Comparison of ENCODE assay signal across 8 cellular contexts in the genomic region with DNA sequence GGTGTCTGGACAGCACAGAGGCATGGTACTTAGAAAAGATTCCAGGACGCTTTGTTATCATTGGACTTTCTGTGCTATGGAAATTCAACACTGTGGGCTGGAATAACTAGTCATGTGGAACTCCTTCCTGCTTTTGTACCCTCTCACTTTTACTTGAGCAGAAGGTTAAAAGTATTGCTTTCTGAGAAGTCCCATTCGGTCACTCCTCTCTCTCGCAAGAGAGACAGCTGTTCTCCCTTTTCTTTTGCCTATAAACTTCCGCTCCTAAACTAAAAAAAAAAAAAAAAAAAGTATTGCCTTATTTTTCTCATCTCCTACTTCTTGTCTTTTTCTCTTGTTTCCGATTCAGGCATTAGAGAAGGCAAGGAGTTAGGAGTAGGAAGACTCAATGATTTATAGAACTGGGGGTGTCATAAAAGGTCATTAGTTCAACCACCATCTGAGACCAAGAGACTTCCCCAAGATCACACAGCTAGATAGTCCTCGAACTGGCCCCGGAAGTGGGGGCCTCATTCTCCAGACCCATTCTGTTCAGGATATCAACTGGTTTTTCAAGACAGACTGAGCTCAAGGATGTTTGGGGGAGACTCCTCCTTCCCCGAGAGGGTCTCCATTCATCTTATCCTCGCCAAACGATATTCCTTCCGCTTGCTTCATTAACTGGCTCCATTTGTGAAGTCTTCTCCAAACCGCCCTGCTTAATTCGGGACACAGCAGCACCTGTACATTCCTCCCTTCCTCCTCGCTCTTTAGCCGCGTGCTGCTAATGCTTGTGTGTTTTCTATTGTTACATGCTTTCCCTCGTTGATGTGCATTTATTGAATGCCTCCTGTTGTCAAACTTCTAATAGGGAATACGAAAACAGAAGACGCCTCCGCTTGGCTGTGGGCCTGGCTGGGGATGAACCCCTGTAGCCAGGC. TPM values are rescaled to one million over a fixed set of nuclear protein-coding genes. Genes with fewer than 3 reads are reported as not detected.
DNase-seq lines count a peak whose midpoint lies in the region; ATAC-seq lines count a peak whose summit lies in the region.

No MANE protein-coding gene starts in this region.

- peaks cover 1% of the 10 kb centered on the region for H3K36me3 Mint-ChIP-seq in activated naive CD8-positive, alpha-beta T cell treated with anti-CD3 and anti-CD28 coated beads, Interleukin-2, amount 10 ng/mL, durations not matched to agents 7 days and 5 days

- POLR2A ChIA-PET in activated naive CD8-positive, alpha-beta T cell treated with anti-CD3 and anti-CD28 coated beads, Interleukin-2, amount 10 ng/mL, durations not matched to agents 7 days and 5 days (lab: Charles Lee): interaction anchor here (0.7 to 2.6 kb wide), 15 partner anchors 8 to 518 kb away, joined by 3 to 21 read pairs (median 3); a partner anchor contains a TSS

- no peaks in the 10 kb centered on the region for H3K9me3 ChIP-seq in MG63

- peak; percentile 4 for ATAC-seq in GM21360 (IDR thresholded peaks at IDR 0.05; ENCODE audit: unreplicated experiment)
- ATAC-seq in activated naive CD8-positive, alpha-beta T cell treated with anti-CD3 and anti-CD28 coated beads, Interleukin-2, amount 10 ng/mL, durations not matched to agents 7 days and 5 days (ENCODE audit: low read depth): no peak

- H3K27me3 ChIP-seq in MG63: no peaks in the 10 kb centered on the region

- H3K4me3 ChIP-seq in MG63 (peak overlapping the region; percentile 71), iPS-11a (ENCODE audit: low read depth, low read length) (peak overlapping the region; percentile 54), skeletal muscle cell (ENCODE audit: low read depth, low read length) (peak overlapping the region; percentile 63)

- peaks cover 31% of the 10 kb centered on the region for H3K4me1 Mint-ChIP-seq in activated naive CD8-positive, alpha-beta T cell treated with anti-CD3 and anti-CD28 coated beads, Interleukin-2, amount 10 ng/mL, durations not matched to agents 7 days and 5 days

- peak overlapping the region; percentile 62 for H3K27ac Mint-ChIP-seq in activated naive CD8-positive, alpha-beta T cell treated with anti-CD3 and anti-CD28 coated beads, Interleukin-2, amount 10 ng/mL, durations not matched to agents 7 days and 5 days

- peak overlapping the region; percentile 83 for H3K4me3 Mint-ChIP-seq in activated naive CD8-positive, alpha-beta T cell treated with anti-CD3 and anti-CD28 coated beads, Interleukin-2, amount 10 ng/mL, durations not matched to agents 7 days and 5 days

- H3K9me3 Mint-ChIP-seq in activated naive CD8-positive, alpha-beta T cell treated with anti-CD3 and anti-CD28 coated beads, Interleukin-2, amount 10 ng/mL, durations not matched to agents 7 days and 5 days: peaks cover 4% of the 10 kb centered on the region

- no peaks in the 10 kb centered on the region for H3K36me3 ChIP-seq in MG63

- H3K27me3 Mint-ChIP-seq in activated naive CD8-positive, alpha-beta T cell treated with anti-CD3 and anti-CD28 coated beads, Interleukin-2, amount 10 ng/mL, durations not matched to agents 7 days and 5 days: no peaks in the 10 kb centered on the region

- DNase-seq in ELF-1 (ENCODE audit: low read depth, low spot score): peak; percentile 23
- no peak for DNase-seq in MG63
- no peak for DNase-seq in activated naive CD8-positive, alpha-beta T cell treated with anti-CD3 and anti-CD28 coated beads, Interleukin-2, amount 10 ng/mL, durations not matched to agents 7 days and 5 days
- no peak for DNase-seq in skeletal muscle cell (ENCODE audit: low read depth)
- DNase-seq in NCI-H1048 (lab: John Stamatoyannopoulos, UW): no peak
- DNase-seq in T1000 (lab: John Stamatoyannopoulos, UW): no peak

RNA-seq across cellular contexts. Expression of a gene that starts 1.0 kb away (rescaled TPM):
- 7.1 and 10.1 TPM in 2 replicates for total RNA-seq in MG63 (2014; rRNA removed; shearing (Covaris generic); ENCODE audit: low replicate concordance)
- 10 to 100 TPM; 12.2 to 13.5 TPM for total RNA-seq in activated naive CD8-positive, alpha-beta T cell treated with anti-CD3 and anti-CD28 coated beads, Interleukin-2, amount 10 ng/mL, durations not matched to agents 7 days and 5 days
